Comparison of ENCODE assay signal across 7 cellular contexts in the genomic region with DNA sequence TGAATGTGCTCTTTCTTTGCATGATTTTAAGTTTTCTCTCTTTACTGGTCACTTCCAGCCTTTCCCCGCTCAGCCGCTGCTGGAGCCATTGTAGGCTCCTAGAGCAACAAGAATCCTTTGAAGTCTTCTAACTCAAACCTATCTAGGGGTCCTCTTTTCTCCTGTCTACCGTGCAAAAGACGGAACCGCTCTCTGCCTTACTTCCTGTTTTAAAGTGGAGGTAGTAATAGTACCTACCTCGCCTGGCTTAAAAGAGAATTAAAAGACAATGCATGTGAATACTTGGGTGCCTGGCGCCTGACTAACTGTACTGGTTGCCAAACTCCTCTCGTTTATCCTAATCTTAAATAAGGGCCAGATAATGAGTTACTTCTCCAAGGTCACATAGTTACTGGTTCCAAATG. TPM values are rescaled to one million over a fixed set of nuclear protein-coding genes. Genes with fewer than 3 reads are reported as not detected.
DNase-seq lines count a peak whose midpoint lies in the region; ATAC-seq, FAIRE-seq and TF ChIP-seq lines count a peak whose summit lies in the region.

No MANE protein-coding gene starts in this region.

- POLR2A ChIA-PET in activated naive CD8-positive, alpha-beta T cell treated with anti-CD3 and anti-CD28 coated beads, Interleukin-2, amount 10 ng/mL, durations not matched to agents 7 days and 5 days (lab: Charles Lee), result interaction anchor here (0.8 to 2.0 kb wide), 5 partner anchors 10 to 225 kb away, joined by 3 to 9 read pairs (median 7); a partner anchor contains a TSS

- no peaks in the 10 kb centered on the region for H3K9me3 ChIP-seq in HUES64 (ENCODE audit: insufficient read depth, low read depth, low read length)
- H3K9me3 ChIP-seq in kidney (ENCODE audit: control insufficient read depth in 1 of 2, low read length in 2 of 2), result no peaks in the 10 kb centered on the region
- H3K9me3 ChIP-seq in thymus (ENCODE audit: control insufficient read depth), result no peaks in the 10 kb centered on the region

- H3K36me3 Mint-ChIP-seq in activated naive CD8-positive, alpha-beta T cell treated with anti-CD3 and anti-CD28 coated beads, Interleukin-2, amount 10 ng/mL, durations not matched to agents 7 days and 5 days, result no peaks in the 10 kb centered on the region

- H3K4me1 Mint-ChIP-seq in activated naive CD8-positive, alpha-beta T cell treated with anti-CD3 and anti-CD28 coated beads, Interleukin-2, amount 10 ng/mL, durations not matched to agents 7 days and 5 days, result peaks cover 20% of the 10 kb centered on the region

- H3K27ac ChIP-seq in HUES64 (ENCODE audit: low read depth, low read length) (no peak overlapping the region; the same call in 1 of the 2 replicates), kidney (ENCODE audit: low read depth in 2 of 2, low read length in 2 of 2) (peak overlapping the region in 1 of 2 donors; percentile 81), thymus (ENCODE audit: low read depth) (peak overlapping the region; percentile 69)

- H3K9me3 Mint-ChIP-seq in activated naive CD8-positive, alpha-beta T cell treated with anti-CD3 and anti-CD28 coated beads, Interleukin-2, amount 10 ng/mL, durations not matched to agents 7 days and 5 days, result no peaks in the 10 kb centered on the region

- TF ChIP-seq CTCF in kidney (IDR thresholded peaks at IDR 0.05; ENCODE audit: borderline replicate concordance, extremely low read depth, insufficient read depth), result no peak

- no peak for FAIRE-seq in kidney (lab: Jason Lieb, UNC)

- H3K27ac Mint-ChIP-seq in activated naive CD8-positive, alpha-beta T cell treated with anti-CD3 and anti-CD28 coated beads, Interleukin-2, amount 10 ng/mL, durations not matched to agents 7 days and 5 days, result peak overlapping the region; percentile 98

- peak overlapping the region; percentile 98 for H3K4me3 Mint-ChIP-seq in activated naive CD8-positive, alpha-beta T cell treated with anti-CD3 and anti-CD28 coated beads, Interleukin-2, amount 10 ng/mL, durations not matched to agents 7 days and 5 days

- 6% methylated on average over 7 of the region's 8 CpGs for WGBS in HUES64
- 6% methylated on average over 8 of the region's 8 CpGs for WGBS in thymus

- H3K9ac ChIP-seq in HUES64 (ENCODE audit: low read depth, low read length) (peak overlapping the region; percentile 80), kidney (ENCODE audit: low read length in 2 of 2) (peak overlapping the region; percentile 46 to 53)

- H3K4me3 ChIP-seq in HUES64 (ENCODE audit: low read length), result peak overlapping the region; percentile 86
- peak overlapping the region; percentile 84 to 89 for H3K4me3 ChIP-seq in kidney (ENCODE audit: low read length in 2 of 2)
- peak overlapping the region; percentile 75 for H3K4me3 ChIP-seq in thymus (ENCODE audit: low read length)

- peak; percentile 16 for ATAC-seq in GM18517 (IDR thresholded peaks at IDR 0.05; ENCODE audit: unreplicated experiment)
- peak; percentile 16 for ATAC-seq in activated naive CD8-positive, alpha-beta T cell treated with anti-CD3 and anti-CD28 coated beads, Interleukin-2, amount 10 ng/mL, durations not matched to agents 7 days and 5 days (ENCODE audit: low read depth)
- ATAC-seq in HG03025 (IDR thresholded peaks at IDR 0.05; ENCODE audit: low FRiP score, unreplicated experiment), result no peak
- ATAC-seq in HG03521 (IDR thresholded peaks at IDR 0.05; ENCODE audit: unreplicated experiment), result no peak

- no peaks in the 10 kb centered on the region for H3K36me3 ChIP-seq in HUES64 (ENCODE audit: insufficient read depth, low read length)
- no peaks in the 10 kb centered on the region for H3K36me3 ChIP-seq in kidney (ENCODE audit: control insufficient read depth in 1 of 2, insufficient read depth in 2 of 2, low read length in 2 of 2)
- no peaks in the 10 kb centered on the region for H3K36me3 ChIP-seq in thymus (ENCODE audit: control insufficient read depth, insufficient read depth)

- intact Hi-C loops in kidney (cut with DNase I), result no loop called here

- H3K27me3 ChIP-seq in HUES64 (ENCODE audit: insufficient read depth, low read length) (no peaks in the 10 kb centered on the region; the same call in 1 of the 2 replicates), thymus (ENCODE audit: control insufficient read depth, insufficient read depth) (peaks cover 3% of the 10 kb centered on the region)

- no peak for DNase-seq in activated naive CD8-positive, alpha-beta T cell treated with anti-CD3 and anti-CD28 coated beads, Interleukin-2, amount 10 ng/mL, durations not matched to agents 7 days and 5 days
- no peak for DNase-seq in kidney

- H3K4me1 ChIP-seq in HUES64 (ENCODE audit: insufficient read depth, low read length) (peaks cover 12% of the 10 kb centered on the region), kidney (ENCODE audit: control insufficient read depth in 1 of 2, insufficient read depth in 1 of 2, low read depth in 1 of 2, low read length in 2 of 2) (peaks cover 7 to 12% of the 10 kb centered on the region in 2 donors), thymus (ENCODE audit: control insufficient read depth, insufficient read depth, low read length) (peaks cover 14% of the 10 kb centered on the region)

- H3K27me3 Mint-ChIP-seq in activated naive CD8-positive, alpha-beta T cell treated with anti-CD3 and anti-CD28 coated beads, Interleukin-2, amount 10 ng/mL, durations not matched to agents 7 days and 5 days, result no peaks in the 10 kb centered on the region

RNA-seq across cellular contexts. Expression of a gene that starts 0.6 kb away (rescaled TPM):
- 55.9 TPM for polyA plus RNA-seq in HUES64 (2013, experiment 1 of 2)
- polyA plus RNA-seq in HUES64 (2013, experiment 2 of 2), result 48.0 TPM
- total RNA-seq in activated naive CD8-positive, alpha-beta T cell treated with anti-CD3 and anti-CD28 coated beads, Interleukin-2, amount 10 ng/mL, durations not matched to agents 7 days and 5 days, result 10 to 100 TPM; 42.1 to 43.8 TPM
- total RNA-seq in kidney, result 34.9 TPM
- polyA plus RNA-seq in kidney (ENCODE audit: insufficient read depth, low read depth, low replicate concordance) (57.0 TPM), thymus (25.8 TPM)

RNA-seq across cellular contexts. Expression of a gene that starts 32.3 kb away (rescaled TPM):
- polyA plus RNA-seq in HUES64 (2013, experiment 1 of 2), result 18.4 TPM
- 19.0 TPM for polyA plus RNA-seq in HUES64 (2013, experiment 2 of 2)
- total RNA-seq in activated naive CD8-positive, alpha-beta T cell treated with anti-CD3 and anti-CD28 coated beads, Interleukin-2, amount 10 ng/mL, durations not matched to agents 7 days and 5 days, result under 1 TPM in 1 of 2 experiments, not detected in 1; 0.45 TPM
- 0.54 TPM for total RNA-seq in kidney
- polyA plus RNA-seq in kidney (ENCODE audit: insufficient read depth, low read depth, low replicate concordance) (1.2 TPM), thymus (0.05 TPM)

Comparison
In these comparisons a context has a peak if more than half of its experiments do, and no peak if none do; other contexts are left out.
1. ATAC-seq: peak in GM18517 (single experiment) and activated naive CD8-positive, alpha-beta T cell treated with anti-CD3 and anti-CD28 coated beads, Interleukin-2, amount 10 ng/mL, durations not matched to agents 7 days and 5 days (single experiment); none in HG03025 (single experiment) and HG03521 (single experiment).
2. Peak in every context shown above with its lines, with median percentiles within 50 percentile points of each other: H3K4me3 ChIP-seq.